Comparison of ENCODE assay signal across 12 cellular contexts in the genomic region with DNA sequence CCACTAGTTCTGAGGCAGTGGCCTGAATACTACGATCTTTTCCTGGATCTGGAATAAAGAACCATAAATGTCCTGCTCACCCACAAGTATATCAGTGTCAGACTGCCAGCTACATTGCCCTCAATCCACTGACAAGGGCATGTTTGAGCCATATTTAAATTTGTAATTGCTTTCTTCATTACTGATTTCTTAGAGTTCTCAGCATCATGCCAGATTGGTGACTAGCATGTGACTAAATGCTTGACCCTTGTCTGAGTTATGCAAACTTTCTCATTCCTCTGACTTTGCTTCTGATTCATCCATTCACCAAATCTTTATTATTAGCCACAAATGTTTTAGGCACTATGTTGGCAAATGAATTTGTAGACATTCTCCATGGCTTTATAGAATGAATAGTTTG.
A peak's percentile ranks its signal among the peaks of the same experiment; 100 is the strongest.
DNase-seq lines count a peak whose midpoint lies in the region; ATAC-seq and TF ChIP-seq lines count a peak whose summit lies in the region.
"Had no signal": no experiment of that assay in that cellular context is flagged by ENCODE, and none has a peak within 500 bp of the region (broad histone marks: within the 10 kb centered on the region; RNA-seq: fewer than 3 reads in every experiment).

No MANE protein-coding gene starts in this region.

- H3K79me2 ChIP-seq in mesendoderm (ENCODE audit: control insufficient read depth, insufficient read depth, low read length) = no peaks in the 10 kb centered on the region

- no peak overlapping the region for H3K23ac ChIP-seq in mesendoderm (ENCODE audit: low read length)

- no peaks in the 10 kb centered on the region for H3K36me3 ChIP-seq in SK-N-MC (ENCODE audit: insufficient read depth, low read length)
- H3K36me3 ChIP-seq in mesendoderm (ENCODE audit: control insufficient read depth, insufficient read depth, low read length) = no peaks in the 10 kb centered on the region

- peak overlapping the region; percentile 59 for H3K4me3 ChIP-seq in SK-N-MC
- H3K4me3 ChIP-seq in fibroblast of villous mesenchyme (ENCODE audit: low read depth, low read length) = no peak overlapping the region
- H3K4me3 ChIP-seq in mesendoderm (ENCODE audit: low read length) = no peak overlapping the region
- H3K4me3 ChIP-seq: mucosa of descending colon had no signal

- intact Hi-C loops in sciatic nerve (cut with DNase I) = loop anchor here (5.0 kb wide), 1 partner anchor 570 kb away; no protein-coding TSS in a partner anchor

- DNase-seq in EL (peak; percentile 89), SK-N-MC (ENCODE audit: low read depth, low spot score) (no peak), fibroblast of villous mesenchyme (ENCODE audit: low read depth) (peak; percentile 53), sciatic nerve (ENCODE audit: low spot score) (no peak), mesendoderm (no peak), NCI-H69 (lab: John Stamatoyannopoulos, UW) (no peak), DMS153 treated with DMSO at 0.1 percent for 48 hours (lab: John Stamatoyannopoulos, UW; ENCODE audit: unreplicated experiment) (no peak)
- DNase-seq: CD8-positive, alpha-beta memory T cell; mucosa of descending colon; NCI-H2029 had no signal

- H3K4ac ChIP-seq in mesendoderm (ENCODE audit: low read depth, low read length) = no peak overlapping the region

- no peak overlapping the region for H2AK5ac ChIP-seq in mesendoderm (ENCODE audit: low read length)

- no peak overlapping the region for H3K9ac ChIP-seq in SK-N-MC (ENCODE audit: insufficient read length)
- H3K9ac ChIP-seq in mesendoderm (ENCODE audit: low read length) = no peak overlapping the region

- no peak overlapping the region for H3K4me2 ChIP-seq in mesendoderm (ENCODE audit: low read length)

- no peak overlapping the region for H2BK15ac ChIP-seq in mesendoderm (replicated peaks; ENCODE audit: low read depth)

- H3K27ac ChIP-seq in SK-N-MC (peak overlapping the region; percentile 78), mesendoderm (ENCODE audit: low read depth, low read length) (no peak overlapping the region)

- no peak overlapping the region for H4K8ac ChIP-seq in mesendoderm (ENCODE audit: low read depth, low read length)

- H3K4me1 ChIP-seq in mesendoderm (ENCODE audit: control insufficient read depth, low read depth, low read length) = no peaks in the 10 kb centered on the region

- H2BK5ac ChIP-seq in mesendoderm (ENCODE audit: low read length) = no peak overlapping the region

- no peaks in the 10 kb centered on the region for H3K9me3 ChIP-seq in SK-N-MC (ENCODE audit: low read depth, low read length)
- H3K9me3 ChIP-seq: mucosa of descending colon had no signal

- ATAC-seq in sciatic nerve (peak; percentile 72), HG03457 (IDR thresholded peaks at IDR 0.05; ENCODE audit: unreplicated experiment) (no peak)
- ATAC-seq: activated naive CD4-positive, alpha-beta T cell treated with anti-CD3 and anti-CD28 coated beads, Interleukin-2, amount 50 U/mL, for 72 hours; mucosa of descending colon had no signal

- H3K18ac ChIP-seq in mesendoderm (ENCODE audit: low read length) = no peak overlapping the region

- no CpG with 5 or more reads among the region's 1 CpG for WGBS in mesendoderm (ENCODE audit: extremely low coverage, insufficient coverage, low lambda C conversion rate)

- no peaks in the 10 kb centered on the region for H3K27me3 ChIP-seq in mesendoderm (ENCODE audit: insufficient read depth, low read length, poor library complexity)

- H4K5ac ChIP-seq in mesendoderm (ENCODE audit: low read length) = no peak overlapping the region

- no peaks in the 10 kb centered on the region for H3K79me1 ChIP-seq in mesendoderm (ENCODE audit: low read length)

- no peak for TF ChIP-seq CTCF in fibroblast of villous mesenchyme (IDR thresholded peaks at IDR 0.05; ENCODE audit: insufficient read depth, low read depth, low read length)

- H2BK120ac ChIP-seq in mesendoderm (ENCODE audit: low read depth, low read length) = no peak overlapping the region

- H3K56ac ChIP-seq in mesendoderm (ENCODE audit: low read length) = no peak overlapping the region

Comparison
In these comparisons a context has a peak if more than half of its experiments do, and no peak if none do; other contexts are left out.
1. DNase-seq: peak in EL (single experiment) and fibroblast of villous mesenchyme (single experiment); none in SK-N-MC (single experiment), sciatic nerve (single experiment), mesendoderm (single experiment), NCI-H69 (single experiment) and DMS153 treated with DMSO at 0.1 percent for 48 hours (single experiment).